ENCODE assay signal across 9 cellular contexts in the genomic region with DNA sequence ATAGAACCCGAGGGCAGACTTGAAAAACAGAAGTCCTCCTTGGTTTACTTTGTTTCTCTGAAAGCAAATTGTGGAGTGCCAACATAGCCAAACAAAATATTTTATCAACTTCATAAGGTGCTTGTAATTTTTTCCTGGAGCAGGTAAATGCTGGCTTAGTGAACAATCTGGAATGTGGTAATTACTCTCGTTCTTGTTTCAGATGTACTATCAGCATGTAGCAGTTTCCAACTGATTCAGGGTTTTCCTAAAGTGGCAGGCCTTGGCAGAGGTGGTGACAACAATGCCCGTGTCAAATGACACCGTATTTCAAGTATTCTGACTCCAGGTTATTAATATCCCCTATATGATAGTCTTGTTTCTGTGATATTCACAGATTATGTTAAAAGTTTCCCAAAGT. TPM values are rescaled to one million over a fixed set of nuclear protein-coding genes. Genes with fewer than 3 reads are reported as not detected.
DNase-seq lines count a peak whose midpoint lies in the region; ATAC-seq, FAIRE-seq and TF ChIP-seq lines count a peak whose summit lies in the region.
"Had no signal": no experiment of that assay in that cellular context is flagged by ENCODE, and none has a peak within 500 bp of the region (broad histone marks: within the 10 kb centered on the region; RNA-seq: fewer than 3 reads in every experiment).

No MANE protein-coding gene starts in this region.

- peaks cover 15 to 37% (median 22%) of the 10 kb centered on the region in 4 donors for H3K4me1 Mint-ChIP-seq in CD4-positive, alpha-beta memory T cell
- peaks cover 18% of the 10 kb centered on the region for H3K4me1 Mint-ChIP-seq in osteocyte (ENCODE audit: unreplicated experiment)

- TF ChIP-seq POLR2A in endothelial cell of umbilical vein (IDR thresholded peaks at IDR 0.05; ENCODE audit: low read depth, low read length) = no peak

- H3K4me1 ChIP-seq in CD4-positive, alpha-beta memory T cell (ENCODE audit: insufficient read depth, low read length) = peaks cover 14% of the 10 kb centered on the region
- H3K4me1 ChIP-seq in PC-3 (ENCODE audit: insufficient read depth, low read length) (peaks cover 43% of the 10 kb centered on the region), endothelial cell of umbilical vein (ENCODE audit: control insufficient read depth, extremely low read depth, insufficient read depth, low read length) (peaks cover 12% of the 10 kb centered on the region)

- no peak for DNase-seq in CD4-positive, alpha-beta memory T cell
- DNase-seq in PC-3 (no peak), endothelial cell of umbilical vein (ENCODE audit: low read depth, low spot score) (no peak), osteocyte (ENCODE audit: extremely low spot score, unreplicated experiment) (no peak), NCI-H2227 (lab: John Stamatoyannopoulos, UW; ENCODE audit: unreplicated experiment) (no peak), retina (no peak)

- H3K9me1 ChIP-seq in endothelial cell of umbilical vein (replicated peaks; ENCODE audit: control insufficient read depth, extremely low read depth, insufficient read depth, low read length) = no peaks in the 10 kb centered on the region

- no TSS peak for BruUV-seq in PC-3 (replicated peaks; lab: Mats Ljungman, UMichigan)
- TSS peak; percentile 33 for BruUV-seq in endothelial cell of umbilical vein (replicated peaks; lab: Mats Ljungman, UMichigan)

- H3K9ac ChIP-seq in PC-3 (ENCODE audit: low read length) (peak overlapping the region; percentile 86), endothelial cell of umbilical vein (replicated peaks; ENCODE audit: extremely low read depth, insufficient read depth, low read length) (no peak overlapping the region)

- H3K27ac Mint-ChIP-seq in CD4-positive, alpha-beta memory T cell = peak overlapping the region; percentile 98 to 100 (median 99)
- peak overlapping the region; percentile 83 for H3K27ac Mint-ChIP-seq in osteocyte (ENCODE audit: unreplicated experiment)

- H3K27me3 ChIP-seq in CD4-positive, alpha-beta memory T cell (ENCODE audit: insufficient read depth, low read length) = no peaks in the 10 kb centered on the region
- H3K27me3 ChIP-seq in PC-3 (ENCODE audit: low read length) (no peaks in the 10 kb centered on the region), endothelial cell of umbilical vein (ENCODE audit: control insufficient read depth in 2 of 2, insufficient read depth in 2 of 2, low read length in 2 of 2) (no peaks in the 10 kb centered on the region)

- no peaks in the 10 kb centered on the region for H3K36me3 ChIP-seq in CD4-positive, alpha-beta memory T cell (ENCODE audit: insufficient read depth, low read length)
- no peaks in the 10 kb centered on the region for H3K36me3 ChIP-seq in PC-3 (ENCODE audit: low read depth, low read length)
- no peaks in the 10 kb centered on the region for H3K36me3 ChIP-seq in endothelial cell of umbilical vein (ENCODE audit: control insufficient read depth in 2 of 2, extremely low read depth in 1 of 2, insufficient read depth in 2 of 2, low read length in 2 of 2)

- H3K79me2 ChIP-seq in PC-3 (ENCODE audit: low read length) = peaks cover 47% of the 10 kb centered on the region
- H3K79me2 ChIP-seq in endothelial cell of umbilical vein (ENCODE audit: control insufficient read depth, insufficient read depth, low read length) = no peaks in the 10 kb centered on the region

- no peak for FAIRE-seq in endothelial cell of umbilical vein (lab: Jason Lieb, UNC)

- peaks cover 0 to 5% of the 10 kb centered on the region in 2 donors for H3K27me3 Mint-ChIP-seq in CD4-positive, alpha-beta memory T cell
- peaks cover 7% of the 10 kb centered on the region for H3K27me3 Mint-ChIP-seq in osteocyte (ENCODE audit: unreplicated experiment)

- H3K36me3 Mint-ChIP-seq in CD4-positive, alpha-beta memory T cell = peaks cover 0 to 18% of the 10 kb centered on the region in 2 donors
- H3K36me3 Mint-ChIP-seq in osteocyte (ENCODE audit: unreplicated experiment) = no peaks in the 10 kb centered on the region

- H3K4me2 ChIP-seq in PC-3 (ENCODE audit: low read length) (peak overlapping the region; percentile 89), endothelial cell of umbilical vein (ENCODE audit: insufficient read depth, low read length) (peak overlapping the region; percentile 55)

- H2AFZ ChIP-seq in PC-3 (ENCODE audit: low read length) = no peak overlapping the region
- H2AFZ ChIP-seq in endothelial cell of umbilical vein (ENCODE audit: low read depth, low read length) = no peak overlapping the region

- peak overlapping the region; percentile 94 to 99 (median 98) for H3K4me3 Mint-ChIP-seq in CD4-positive, alpha-beta memory T cell
- peak overlapping the region; percentile 97 for H3K4me3 Mint-ChIP-seq in osteocyte (ENCODE audit: unreplicated experiment)

- ATAC-seq in PC-3 (no peak), GM19463 (IDR thresholded peaks at IDR 0.05; ENCODE audit: unreplicated experiment) (no peak)
- ATAC-seq in activated CD4-positive, CD25-positive, alpha-beta regulatory T cell treated with anti-CD3 and anti-CD28 coated beads, Interleukin-2, amount 50 U/mL, for 24 hours = no peak

- H3K9me3 Mint-ChIP-seq in CD4-positive, alpha-beta memory T cell = peaks cover 0 to 4% (median 0%) of the 10 kb centered on the region in 8 donors
- H3K9me3 Mint-ChIP-seq in osteocyte (ENCODE audit: unreplicated experiment) = no peaks in the 10 kb centered on the region

- no peak for TF ChIP-seq CTCF in PC-3 (conservative IDR thresholded peaks at IDR 0.05; ENCODE audit: low read depth, low read length)
- no peak for TF ChIP-seq CTCF in endothelial cell of umbilical vein (IDR thresholded peaks at IDR 0.05; ENCODE audit: extremely low read depth in 1 of 2, insufficient read depth in 1 of 2, low read depth in 1 of 2, low read length in 2 of 2)
- TF ChIP-seq CTCF in osteocyte (IDR thresholded peaks at IDR 0.05) = no peak

- dilution Hi-C loops in endothelial cell of umbilical vein (cut with MboI; ENCODE audit: extremely low pct_ligation_motif_present, low sequenced_read_pairs) = no loop called here

- no peak overlapping the region for H3K4me3 ChIP-seq in CD4-positive, alpha-beta memory T cell (ENCODE audit: low read length in 2 of 2)
- H3K4me3 ChIP-seq in PC-3 (ENCODE audit: low read length) (peak overlapping the region; percentile 89), endothelial cell of umbilical vein (replicated peaks in 1 of 3; ENCODE audit: insufficient read depth in 1 of 3, low read depth in 1 of 3, low read length in 3 of 3) (no peak overlapping the region)

- CTCF ChIA-PET in CD4-positive, alpha-beta memory T cell (lab: Charles Lee; ENCODE audit: partially characterized antibody) = interaction anchor here (1.3 kb wide), 1 partner anchor 43 kb away, joined by 5 read pairs; a partner anchor contains a TSS
- CTCF ChIA-PET in PC-3 (lab: Charles Lee) (no interaction called here), endothelial cell of umbilical vein (lab: Charles Lee) (no interaction called here)

- peak overlapping the region; percentile 94 for H3K27ac ChIP-seq in CD4-positive, alpha-beta memory T cell (ENCODE audit: low read depth, low read length)
- H3K27ac ChIP-seq in PC-3 (ENCODE audit: low read length) (peak overlapping the region; percentile 86; the same call in 1 of the 2 replicates), endothelial cell of umbilical vein (ENCODE audit: insufficient read depth, low read depth, low read length) (no peak overlapping the region)

- POLR2A ChIA-PET in CD4-positive, alpha-beta memory T cell (lab: Charles Lee; ENCODE audit: partially characterized antibody) = interaction anchor here (0.6 to 1.5 kb wide), 2 partner anchors 42 to 44 kb away, joined by 3 to 8 read pairs; a partner anchor contains a TSS
- POLR2A ChIA-PET in PC-3 (lab: Charles Lee; ENCODE audit: unreplicated experiment) = no interaction called here
- POLR2A ChIA-PET in endothelial cell of umbilical vein (lab: Charles Lee) = no interaction called here

- intact Hi-C loops in CD4-positive, alpha-beta memory T cell (cut with micrococcal nuclease) = loop anchor here (2.0 kb wide), 1 partner anchor 625 kb away; a partner anchor contains a TSS
- intact Hi-C loops in PC-3 (cut with micrococcal nuclease) (loop anchor here (10.0 kb wide), 1 partner anchor 153 kb away; no protein-coding TSS in a partner anchor), endothelial cell of umbilical vein (cut with micrococcal nuclease) (loop anchor here (2.0 kb wide), 1 partner anchor 679 kb away; a partner anchor contains a TSS)

- H3K9me2 ChIP-seq in PC-3 (replicated peaks; ENCODE audit: low read length) = no peaks in the 10 kb centered on the region

- peaks cover 6% of the 10 kb centered on the region for H3F3A ChIP-seq in PC-3 (ENCODE audit: low read length, unreplicated experiment)

- H3K9me3 ChIP-seq in CD4-positive, alpha-beta memory T cell (ENCODE audit: control insufficient read depth in 1 of 2, low read length in 2 of 2) = no peaks in the 10 kb centered on the region
- no peaks in the 10 kb centered on the region for H3K9me3 ChIP-seq in PC-3 (ENCODE audit: low read length)
- no peaks in the 10 kb centered on the region for H3K9me3 ChIP-seq in endothelial cell of umbilical vein (replicated peaks; ENCODE audit: control insufficient read depth, insufficient read depth, low read length)

- H4K20me1 ChIP-seq in PC-3 (ENCODE audit: low read length) (no peaks in the 10 kb centered on the region), endothelial cell of umbilical vein (replicated peaks; ENCODE audit: control insufficient read depth, extremely low read depth, insufficient read depth, low read length) (no peaks in the 10 kb centered on the region)

RNA-seq across cellular contexts. Expression of a gene that starts 1.2 kb away (rescaled TPM):
- total RNA-seq in CD4-positive, alpha-beta memory T cell = 10 to 100 TPM; 20.3 to 21.1 TPM
- polyA plus RNA-seq in CD4-positive, alpha-beta memory T cell = 10 to 100 TPM in 1 of 2 donors, 1 to 10 TPM in 1; 6.5 to 16.9 TPM
- 7.9 and 10.4 TPM in 2 replicates for total RNA-seq in PC-3 (2014; rRNA removed)
- total RNA-seq in endothelial cell of umbilical vein = 7.3 and 8.7 TPM in 2 replicates
- 2.1 and 2.7 TPM in 2 replicates for polyA plus RNA-seq in endothelial cell of umbilical vein
- 2.2 and 2.8 TPM in 2 replicates for polyA plus RNA-seq in endothelial cell of umbilical vein (2011; cell fraction: cytosol; rRNA removed)
- 9.7 and 14.5 TPM in 2 replicates for polyA plus RNA-seq in endothelial cell of umbilical vein (2011; cell fraction: nucleus; rRNA removed)
- 6.9 and 11.8 TPM in 2 replicates for polyA plus RNA-seq in endothelial cell of umbilical vein (2012)
- 5.6 and 7.7 TPM in 2 replicates for polyA minus RNA-seq in endothelial cell of umbilical vein
- polyA minus RNA-seq in endothelial cell of umbilical vein (2011; cell fraction: cytosol; rRNA and poly(A)+ RNA removed) = 2.3 TPM
- 11.8 and 19.5 TPM in 2 replicates for polyA minus RNA-seq in endothelial cell of umbilical vein (2011; cell fraction: nucleus; rRNA and poly(A)+ RNA removed)
- total RNA-seq in osteocyte = 6.6 and 10.2 TPM in 2 replicates

RNA-seq across cellular contexts. Expression of a gene that starts 42.4 kb away (rescaled TPM):
- under 1 TPM; 0.53 to 0.64 TPM for total RNA-seq in CD4-positive, alpha-beta memory T cell
- under 1 TPM; 0.05 to 0.16 TPM for polyA plus RNA-seq in CD4-positive, alpha-beta memory T cell
- total RNA-seq in PC-3 (2014; rRNA removed) (2.6 TPM in 2 replicates), endothelial cell of umbilical vein (not detected in 2 replicates), osteocyte (7.5 and 7.6 TPM in 2 replicates)
- polyA plus RNA-seq in endothelial cell of umbilical vein = 0.03 TPM in 2 replicates
- polyA plus RNA-seq in endothelial cell of umbilical vein (2011; cell fraction: cytosol; rRNA removed) = 0.01 TPM in 1 of 2 replicates, not detected in the other
- polyA plus RNA-seq in endothelial cell of umbilical vein (2011; cell fraction: nucleus; rRNA removed) = 0.16 and 0.17 TPM in 2 replicates
- 0.03 TPM in 1 of 2 replicates, not detected in the other for polyA plus RNA-seq in endothelial cell of umbilical vein (2012)
- 0.05 and 0.17 TPM in 2 replicates for polyA minus RNA-seq in endothelial cell of umbilical vein
- 8.6 TPM for polyA minus RNA-seq in endothelial cell of umbilical vein (2011; cell fraction: cytosol; rRNA and poly(A)+ RNA removed)
- 0.10 and 0.14 TPM in 2 replicates for polyA minus RNA-seq in endothelial cell of umbilical vein (2011; cell fraction: nucleus; rRNA and poly(A)+ RNA removed)

RNA-seq across cellular contexts. Expression of a gene that starts 47.9 kb away (rescaled TPM):
- total RNA-seq in CD4-positive, alpha-beta memory T cell = not detected
- not detected for polyA plus RNA-seq in CD4-positive, alpha-beta memory T cell
- not detected in 2 replicates for total RNA-seq in PC-3 (2014; rRNA removed)
- total RNA-seq in endothelial cell of umbilical vein = not detected in 2 replicates
- not detected in 2 replicates for polyA plus RNA-seq in endothelial cell of umbilical vein
- polyA plus RNA-seq in endothelial cell of umbilical vein (2011; cell fraction: cytosol; rRNA removed) = not detected in 2 replicates
- not detected in 2 replicates for polyA plus RNA-seq in endothelial cell of umbilical vein (2011; cell fraction: nucleus; rRNA removed)
- not detected in 2 replicates for polyA plus RNA-seq in endothelial cell of umbilical vein (2012)
- not detected in 2 replicates for polyA minus RNA-seq in endothelial cell of umbilical vein
- polyA minus RNA-seq in endothelial cell of umbilical vein (2011; cell fraction: cytosol; rRNA and poly(A)+ RNA removed) = not detected
- polyA minus RNA-seq in endothelial cell of umbilical vein (2011; cell fraction: nucleus; rRNA and poly(A)+ RNA removed) = not detected in 2 replicates
- not detected in 2 replicates for total RNA-seq in osteocyte
- total RNA-seq: omental fat pad had no signal
